ENCODE assay signal across 22 cellular contexts in genomic region chr3:98964784-98965183, GRCh38.
DNase-seq lines count a peak whose midpoint lies in the region; ATAC-seq, FAIRE-seq and TF ChIP-seq lines count a peak whose summit lies in the region.
"Had no signal": no experiment of that assay in that cellular context is flagged by ENCODE, and none has a peak within 500 bp of the region (broad histone marks: within the 10 kb centered on the region; RNA-seq: fewer than 3 reads in every experiment).

No MANE protein-coding gene starts in this region.

- H2AK5ac ChIP-seq in mesenchymal stem cell (ENCODE audit: low read length, severe bottlenecking) = peak overlapping the region; percentile 51

- POLR2A ChIA-PET in A549 (lab: Yijun Ruan, JAX) = interaction anchor here (0.7 kb wide), 1 partner anchor 71 kb away, joined by 3 read pairs; no protein-coding TSS in a partner anchor

- no peak overlapping the region for H2BK12ac ChIP-seq in mesenchymal stem cell (ENCODE audit: low read length in 2 of 2)

- H3K27me3 Mint-ChIP-seq in astrocyte (ENCODE audit: low read depth, unreplicated experiment) = no peaks in the 10 kb centered on the region
- H3K27me3 Mint-ChIP-seq: CD4-positive, alpha-beta memory T cell had no signal

- H3K27me3 ChIP-seq in astrocyte (ENCODE audit: insufficient read depth, low read length) (no peaks in the 10 kb centered on the region), mesenchymal stem cell (ENCODE audit: control insufficient read depth in 1 of 2, insufficient read depth in 1 of 2, low read length in 2 of 2) (no peaks in the 10 kb centered on the region)
- H3K27me3 ChIP-seq: BLaER1 treated with 17β-estradiol and CSF1 and Interleukin-3, amounts not matched to agents 10 nM and 100 nM had no signal

- peak overlapping the region; percentile 66 for H2BK5ac ChIP-seq in mesenchymal stem cell (ENCODE audit: low read depth, low read length, poor library complexity, severe bottlenecking)

- FAIRE-seq in A549 (lab: Jason Lieb, UNC) = no peak
- FAIRE-seq in H54 (lab: Jason Lieb, UNC) = peak; percentile 82
- no peak for FAIRE-seq in astrocyte (lab: Jason Lieb, UNC)
- FAIRE-seq: A204.1, GM12891 had no signal

- CTCF ChIA-PET in A549 (lab: Yijun Ruan, JAX) = interaction anchor here (1.0 to 2.0 kb wide), 2 partner anchors 29 to 49 kb away, joined by 3 to 7 read pairs; no protein-coding TSS in a partner anchor

- H3K36me3 Mint-ChIP-seq in astrocyte (ENCODE audit: low read depth, unreplicated experiment) = no peaks in the 10 kb centered on the region
- H3K36me3 Mint-ChIP-seq: CD4-positive, alpha-beta memory T cell had no signal

- peaks cover 51% of the 10 kb centered on the region for H3K79me2 ChIP-seq in astrocyte (ENCODE audit: insufficient read depth, low read length)

- H3K14ac ChIP-seq in mesenchymal stem cell (ENCODE audit: low read length in 2 of 2) = no peak overlapping the region

- H4K91ac ChIP-seq in mesenchymal stem cell (ENCODE audit: low read length) = no peak overlapping the region

- ATAC-seq in A549 (no peak), HG03521 (IDR thresholded peaks at IDR 0.05; ENCODE audit: unreplicated experiment) (no peak)
- ATAC-seq: GM23338 had no signal

- H2AFZ ChIP-seq in astrocyte (ENCODE audit: low read depth, low read length) (no peak overlapping the region), mesenchymal stem cell (ENCODE audit: low read depth, low read length) (no peak overlapping the region)
- H2AFZ ChIP-seq: GM23338 had no signal

- DNase-seq in A549 (ENCODE audit: low read depth in 1 of 2, low spot score in 1 of 2) = no peak
- DNase-seq in H54 (ENCODE audit: insufficient read length, low spot score) = no peak
- no peak for DNase-seq in astrocyte (ENCODE audit: low read depth)
- DNase-seq in mesenchymal stem cell = no peak
- DNase-seq in ecto neural progenitor cell (ENCODE audit: low spot score) = no peak
- DNase-seq in middle frontal gyrus (ENCODE audit: extremely low spot score, low spot score) = no peak
- DNase-seq: CD4-positive, alpha-beta memory T cell; HCEC 1CT; Karpas-422; NCI-H1694; NCI-H2081; NCI-H2171; NCI-H524 treated with DMSO at 0.1 percent for 48 hours; NCI-H82; RPMI8226; SHP77 treated with DMSO at 0.1 percent for 48 hours had no signal

- no peak overlapping the region for H4K8ac ChIP-seq in mesenchymal stem cell (ENCODE audit: low read length)

- H2BK120ac ChIP-seq in mesenchymal stem cell (ENCODE audit: low read depth, low read length) = no peak overlapping the region

- no peak for TF ChIP-seq EP300 in A549 (IDR thresholded peaks at IDR 0.05)

- TF ChIP-seq CTCF in A549 (IDR thresholded peaks at IDR 0.05) = no peak
- no peak for TF ChIP-seq CTCF in astrocyte (IDR thresholded peaks at IDR 0.05; ENCODE audit: insufficient read depth, low read depth, low read length)

- peak overlapping the region; percentile 96 to 97 for H3K27ac ChIP-seq in A549
- H3K27ac ChIP-seq in astrocyte (ENCODE audit: low read depth, low read length) = peak overlapping the region; percentile 100
- peak overlapping the region; percentile 100 for H3K27ac ChIP-seq in mesenchymal stem cell (ENCODE audit: low read length, poor library complexity, severe bottlenecking)
- H3K27ac ChIP-seq: BLaER1 treated with 17β-estradiol and CSF1 and Interleukin-3, amounts not matched to agents 10 nM and 100 nM; SK-N-MC had no signal

- H3K4me1 ChIP-seq in A549 (peaks cover 76% of the 10 kb centered on the region), astrocyte (ENCODE audit: insufficient read depth, low read length) (peaks cover 63% of the 10 kb centered on the region), mesenchymal stem cell (ENCODE audit: control insufficient read depth, insufficient read depth, low read depth, low read length) (peaks cover 2% of the 10 kb centered on the region)
- H3K4me1 ChIP-seq: BLaER1 treated with 17β-estradiol and CSF1 and Interleukin-3, amounts not matched to agents 10 nM and 100 nM had no signal

- no peak overlapping the region for H3K23ac ChIP-seq in mesenchymal stem cell (ENCODE audit: low read length in 2 of 2)

- H3K36me3 ChIP-seq in astrocyte (ENCODE audit: insufficient read depth, low read length) (no peaks in the 10 kb centered on the region), mesenchymal stem cell (ENCODE audit: control insufficient read depth in 1 of 2, insufficient read depth in 2 of 2, low read depth in 1 of 2, low read length in 2 of 2) (no peaks in the 10 kb centered on the region)
- H3K36me3 ChIP-seq: BLaER1 treated with 17β-estradiol and CSF1 and Interleukin-3, amounts not matched to agents 10 nM and 100 nM had no signal

- no peaks in the 10 kb centered on the region for H3K79me1 ChIP-seq in mesenchymal stem cell (replicated peaks; ENCODE audit: low read length, poor library complexity, severe bottlenecking)

- no peak overlapping the region for H3K4me3 ChIP-seq in A549
- no peak overlapping the region for H3K4me3 ChIP-seq in astrocyte (ENCODE audit: insufficient read depth, low read depth, low read length)
- H3K4me3 ChIP-seq in mesenchymal stem cell (ENCODE audit: insufficient read depth in 1 of 2, low read depth in 1 of 2, low read length in 2 of 2) = no peak overlapping the region
- H3K4me3 ChIP-seq: BLaER1 treated with 17β-estradiol and CSF1 and Interleukin-3, amounts not matched to agents 10 nM and 100 nM; GM23338; SK-N-MC had no signal

- H3K9me3 Mint-ChIP-seq in astrocyte (ENCODE audit: unreplicated experiment) = no peaks in the 10 kb centered on the region
- H3K9me3 Mint-ChIP-seq: GM23338 had no signal

- WGBS in A549 (ENCODE audit: missing lambda C conversion rate) = 65% methylated on average over 2 of the region's 2 CpGs
- WGBS in mesenchymal stem cell = 100% methylated on average over 1 of the region's 2 CpGs

- peak overlapping the region; percentile 71 for H3K4me2 ChIP-seq in A549
- no peak overlapping the region for H3K4me2 ChIP-seq in astrocyte (ENCODE audit: low read length)
- no peak overlapping the region for H3K4me2 ChIP-seq in mesenchymal stem cell (ENCODE audit: low read length, poor library complexity, severe bottlenecking)
- H3K4me2 ChIP-seq: BLaER1 treated with 17β-estradiol and CSF1 and Interleukin-3, amounts not matched to agents 10 nM and 100 nM; GM23338 had no signal

- no peaks in the 10 kb centered on the region for H3K9me3 ChIP-seq in A549
- no peaks in the 10 kb centered on the region for H3K9me3 ChIP-seq in astrocyte (ENCODE audit: insufficient read depth, low read depth, low read length)
- H3K9me3 ChIP-seq in mesenchymal stem cell (ENCODE audit: control insufficient read depth, low read length) = no peaks in the 10 kb centered on the region
- H3K9me3 ChIP-seq: BLaER1 treated with 17β-estradiol and CSF1 and Interleukin-3, amounts not matched to agents 10 nM and 100 nM had no signal

- H3K27ac Mint-ChIP-seq in astrocyte (ENCODE audit: unreplicated experiment) = no peak overlapping the region
- H3K27ac Mint-ChIP-seq: CD4-positive, alpha-beta memory T cell; GM23338 had no signal

- H3K9ac ChIP-seq in astrocyte (ENCODE audit: low read length) (no peak overlapping the region), mesenchymal stem cell (ENCODE audit: low read length) (no peak overlapping the region)
- H3K9ac ChIP-seq: BLaER1 treated with 17β-estradiol and CSF1 and Interleukin-3, amounts not matched to agents 10 nM and 100 nM had no signal

- no peak overlapping the region for H2BK15ac ChIP-seq in mesenchymal stem cell (ENCODE audit: low read depth, poor library complexity, severe bottlenecking)

- no peaks in the 10 kb centered on the region for H4K20me1 ChIP-seq in astrocyte (ENCODE audit: insufficient read depth, low read length)
- H4K20me1 ChIP-seq: BLaER1 treated with 17β-estradiol and CSF1 and Interleukin-3, amounts not matched to agents 10 nM and 100 nM had no signal

- no peak for TF ChIP-seq RAD21 in A549 (conservative IDR thresholded peaks at IDR 0.05 in 1 of 2, IDR thresholded peaks at IDR 0.05 in 1 of 2)

- no peak overlapping the region for H3K4me3 Mint-ChIP-seq in astrocyte (ENCODE audit: unreplicated experiment)
- H3K4me3 Mint-ChIP-seq: CD4-positive, alpha-beta memory T cell; GM23338 had no signal

- H3K4ac ChIP-seq in mesenchymal stem cell (ENCODE audit: low read depth in 1 of 2, low read length in 2 of 2) = no peak overlapping the region

- H3K18ac ChIP-seq in mesenchymal stem cell (ENCODE audit: low read depth in 1 of 2, low read length in 2 of 2) = no peak overlapping the region

- H3K4me1 Mint-ChIP-seq in astrocyte (ENCODE audit: low read depth, unreplicated experiment) = peaks cover 38% of the 10 kb centered on the region
- H3K4me1 Mint-ChIP-seq: CD4-positive, alpha-beta memory T cell; GM23338 had no signal

- TF ChIP-seq POLR2A in A549 (IDR thresholded peaks at IDR 0.05; ENCODE audit: low read length) (no peak), H54 (IDR thresholded peaks at IDR 0.05; ENCODE audit: low read depth, low read length) (no peak)

TF ChIP-seq in A549, 52 proteins besides CTCF, POLR2A, EP300 and RAD21 (continues in another document):
- TF ChIP-seq, protein P1, sequence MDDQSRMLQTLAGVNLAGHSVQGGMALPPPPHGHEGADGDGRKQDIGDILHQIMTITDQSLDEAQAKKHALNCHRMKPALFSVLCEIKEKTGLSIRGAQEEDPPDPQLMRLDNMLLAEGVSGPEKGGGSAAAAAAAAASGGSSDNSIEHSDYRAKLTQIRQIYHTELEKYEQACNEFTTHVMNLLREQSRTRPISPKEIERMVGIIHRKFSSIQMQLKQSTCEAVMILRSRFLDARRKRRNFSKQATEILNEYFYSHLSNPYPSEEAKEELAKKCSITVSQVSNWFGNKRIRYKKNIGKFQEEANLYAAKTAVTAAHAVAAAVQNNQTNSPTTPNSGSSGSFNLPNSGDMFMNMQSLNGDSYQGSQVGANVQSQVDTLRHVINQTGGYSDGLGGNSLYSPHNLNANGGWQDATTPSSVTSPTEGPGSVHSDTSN (IDR thresholded peaks at IDR 0.05) = no peak
- no peak for TF ChIP-seq BCL3 (IDR thresholded peaks at IDR 0.05)
- TF ChIP-seq RCOR1 (IDR thresholded peaks at IDR 0.05; ENCODE audit: low read depth, low read length) = no peak
